6 cellular contexts compared by ENCODE assay signal in the genomic region with DNA sequence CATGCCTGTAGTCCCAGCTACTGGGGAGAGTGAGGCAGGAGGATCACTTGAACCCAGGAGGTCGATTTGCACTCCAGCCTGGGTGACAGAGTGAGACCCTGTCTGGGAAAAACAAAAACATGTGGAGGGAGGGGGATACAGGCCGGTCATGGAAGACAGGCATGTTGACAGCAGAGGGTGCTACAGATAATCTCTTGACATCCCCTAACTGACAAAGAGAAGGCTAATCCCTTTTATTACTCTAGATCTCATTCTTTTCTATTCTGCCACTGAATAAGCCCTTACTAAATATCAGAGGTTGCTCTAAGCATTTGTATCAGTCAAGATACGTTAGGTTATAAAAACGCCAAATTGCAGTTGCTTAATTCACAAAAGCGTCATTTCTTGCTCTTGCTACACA. TPM values are rescaled to one million over a fixed set of nuclear protein-coding genes. Genes with fewer than 3 reads are reported as not detected.
DNase-seq lines count a peak whose midpoint lies in the region; ATAC-seq, FAIRE-seq and TF ChIP-seq lines count a peak whose summit lies in the region.
"Not testable (repeated sequence)": the region's sequence is repeated elsewhere in the genome, so short reads cannot be mapped to it uniquely, and the experiment has no call there.

No MANE protein-coding gene starts in this region.

- not testable (repeated sequence) for H3K27ac ChIP-seq in PC-3 (ENCODE audit: low read length); K562 (ENCODE audit: extremely low read depth, low read depth, low read length); HepG2 (ENCODE audit: extremely low read length, insufficient read depth, low read length)

- not testable (repeated sequence) for H3K79me2 ChIP-seq in PC-3 (ENCODE audit: low read length); K562 (ENCODE audit: control insufficient read depth, insufficient read depth, low read length); HepG2 (ENCODE audit: insufficient read depth, low read length)

- H3K9ac ChIP-seq in PC-3 (ENCODE audit: low read length); K562 (ENCODE audit: insufficient read depth in 1 of 2, low read depth in 2 of 2, low read length in 2 of 2); HepG2 (ENCODE audit: insufficient read depth, low read depth, low read length): not testable (repeated sequence)

- not testable (repeated sequence) for H3K4me3 Mint-ChIP-seq in stimulated activated effector memory CD8-positive, alpha-beta T cell treated with anti-CD3 and anti-CD28 coated beads, Interleukin-12 subunit alpha, Interleukin-12 subunit beta, amount 100 ng/mL, for 72 hours

- DNase-seq in D721Med (ENCODE audit: insufficient read length, low spot score); PC-3; K562 (ENCODE audit: extremely low read depth in 1 of 4, low spot score in 3 of 4); HepG2 (ENCODE audit: low spot score); stimulated activated effector memory CD8-positive, alpha-beta T cell treated with anti-CD3 and anti-CD28 coated beads, Interleukin-12 subunit alpha, Interleukin-12 subunit beta, amount 100 ng/mL, for 72 hours (ENCODE audit: low spot score in 2 of 2): not testable (repeated sequence)
- DNase-seq in NCI-H82 (lab: John Stamatoyannopoulos, UW): peak; percentile 79

- not testable (repeated sequence) for TF ChIP-seq EP300 in K562 (IDR thresholded peaks at IDR 0.05; ENCODE audit: low read length); HepG2 (IDR thresholded peaks at IDR 0.05; ENCODE audit: low read depth in 2 of 2, low read length in 2 of 2); HepG2 (CRISPR knock-in tag; IDR thresholded peaks at IDR 0.05; ENCODE audit: borderline replicate concordance)

- not testable (repeated sequence) for H3K9me2 ChIP-seq in PC-3 (replicated peaks; ENCODE audit: low read length)

- 40% methylated on average over 5 of the region's 5 CpGs for WGBS in K562 (ENCODE audit: insufficient coverage, low coverage, missing lambda C conversion rate)
- WGBS in HepG2 (ENCODE audit: low lambda C conversion rate): 65% methylated on average over 5 of the region's 5 CpGs

- not testable (repeated sequence) for H3K4me3 ChIP-seq in PC-3 (ENCODE audit: low read length); K562; HepG2 (replicated peaks in 1 of 3; ENCODE audit: insufficient read depth in 1 of 3, low read depth in 2 of 3, low read length in 3 of 3)

- POLR2A ChIA-PET in PC-3 (lab: Charles Lee; ENCODE audit: unreplicated experiment); HepG2 (lab: Yijun Ruan, JAX): not testable (repeated sequence)
- POLR2A ChIA-PET in K562 (lab: Yijun Ruan, JAX): interaction anchor here (1.4 kb wide), 1 partner anchor 14 kb away, joined by 4 read pairs; a partner anchor contains a TSS

- not testable (repeated sequence) for H3K9me1 ChIP-seq in K562 (ENCODE audit: control insufficient read depth, insufficient read depth, low read length)

- not testable (repeated sequence) for H4K20me1 ChIP-seq in PC-3 (ENCODE audit: low read length); K562 (replicated peaks; ENCODE audit: control insufficient read depth, insufficient read depth, low read length); HepG2 (ENCODE audit: insufficient read depth, low read length)

- H3K4me2 ChIP-seq in PC-3 (ENCODE audit: low read length); K562 (ENCODE audit: insufficient read depth, low read length); HepG2 (ENCODE audit: low read depth, low read length): not testable (repeated sequence)

- not testable (repeated sequence) for H3K4me1 ChIP-seq in PC-3 (ENCODE audit: insufficient read depth, low read length); K562 (replicated peaks in 1 of 2; ENCODE audit: control insufficient read depth in 2 of 2, insufficient read depth in 2 of 2, low read length in 2 of 2); HepG2 (ENCODE audit: insufficient read depth, low read length)

- TF ChIP-seq CTCF in D721Med (IDR thresholded peaks at IDR 0.05; ENCODE audit: insufficient read depth, missing control alignments) (peak; percentile 49), K562 (IDR thresholded peaks at IDR 0.05 in 2 of 3, conservative IDR thresholded peaks at IDR 0.05 in 1 of 3; ENCODE audit: insufficient read depth in 2 of 3, low read depth in 1 of 3, low read length in 3 of 3) (0 out of 6 replicates have a peak, but pooled peaks of 1 of the 3 experiments have one; percentile 14)
- not testable (repeated sequence) for TF ChIP-seq CTCF in PC-3 (conservative IDR thresholded peaks at IDR 0.05; ENCODE audit: low read depth, low read length); HepG2 (CRISPR knock-in tag; IDR thresholded peaks at IDR 0.05)

- in situ Hi-C loops in K562 (cut with MboI); HepG2 (cut with HindIII; ENCODE audit: extremely low pct_ligation_motif_present, low pct_unique_long_range_greater_than_20kb): not testable (repeated sequence)

- H2AFZ ChIP-seq in PC-3 (ENCODE audit: low read length); K562 (ENCODE audit: low read depth, low read length); HepG2 (ENCODE audit: low read length): not testable (repeated sequence)

- peak; percentile 29; the same call in 1 of the 2 replicates for ATAC-seq in PC-3
- peak; percentile 62 for ATAC-seq in K562
- peak; percentile 29 for ATAC-seq in HepG2
- not testable (repeated sequence) for ATAC-seq in stimulated activated effector memory CD8-positive, alpha-beta T cell treated with anti-CD3 and anti-CD28 coated beads, Interleukin-12 subunit alpha, Interleukin-12 subunit beta, amount 100 ng/mL, for 72 hours

- not testable (repeated sequence) for FAIRE-seq in D721Med (lab: Jason Lieb, UNC); K562 (lab: Jason Lieb, UNC); HepG2 (lab: Jason Lieb, UNC)

- TF ChIP-seq POLR2A in K562 (conservative IDR thresholded peaks at IDR 0.05); HepG2 (IDR thresholded peaks at IDR 0.05; ENCODE audit: insufficient read depth in 1 of 2, low read depth in 2 of 2, low read length in 2 of 2): not testable (repeated sequence)

- not testable (repeated sequence) for H3K9me3 ChIP-seq in PC-3 (ENCODE audit: low read length); K562 (replicated peaks; ENCODE audit: control insufficient read depth, insufficient read depth, low read depth, low read length); HepG2 (ENCODE audit: low read length)

- peaks cover 18% of the 10 kb centered on the region for H3K36me3 Mint-ChIP-seq in stimulated activated effector memory CD8-positive, alpha-beta T cell treated with anti-CD3 and anti-CD28 coated beads, Interleukin-12 subunit alpha, Interleukin-12 subunit beta, amount 100 ng/mL, for 72 hours

- not testable (repeated sequence) for H3F3A ChIP-seq in PC-3 (ENCODE audit: low read length, unreplicated experiment)

- not testable (repeated sequence) for TF ChIP-seq RAD21 in K562 (CRISPR knock-in tag; conservative IDR thresholded peaks at IDR 0.05 in 1 of 2, IDR thresholded peaks at IDR 0.05 in 1 of 2); HepG2 (CRISPR knock-in tag; IDR thresholded peaks at IDR 0.05)

- not testable (repeated sequence) for H3K4me1 Mint-ChIP-seq in stimulated activated effector memory CD8-positive, alpha-beta T cell treated with anti-CD3 and anti-CD28 coated beads, Interleukin-12 subunit alpha, Interleukin-12 subunit beta, amount 100 ng/mL, for 72 hours

- CTCF ChIA-PET in PC-3 (lab: Charles Lee); K562 (lab: Yijun Ruan, JAX; ENCODE audit: low intra/inter-chr PET ratio); HepG2 (lab: Yijun Ruan, JAX; ENCODE audit: low intra/inter-chr PET ratio, low total read pairs): not testable (repeated sequence)

- intact Hi-C loops in PC-3 (cut with micrococcal nuclease); K562 (cut with micrococcal nuclease); HepG2 (cut with micrococcal nuclease; ENCODE audit: unreplicated experiment): not testable (repeated sequence)

- H3K36me3 ChIP-seq in PC-3 (ENCODE audit: low read depth, low read length); K562 (ENCODE audit: control insufficient read depth, insufficient read depth, low read length); HepG2 (replicated peaks in 1 of 2; ENCODE audit: control insufficient read depth in 1 of 2, insufficient read depth in 2 of 2, low read length in 2 of 2): not testable (repeated sequence)

- not testable (repeated sequence) for H3K9me3 Mint-ChIP-seq in stimulated activated effector memory CD8-positive, alpha-beta T cell treated with anti-CD3 and anti-CD28 coated beads, Interleukin-12 subunit alpha, Interleukin-12 subunit beta, amount 100 ng/mL, for 72 hours

- not testable (repeated sequence) for H3K27me3 ChIP-seq in PC-3 (ENCODE audit: low read length); K562 (ENCODE audit: control insufficient read depth in 2 of 2, insufficient read depth in 2 of 2, low read length in 2 of 2); HepG2 (ENCODE audit: control insufficient read depth in 1 of 2, insufficient read depth in 2 of 2, low read length in 2 of 2)

- peak overlapping the region; percentile 56 for H3K27ac Mint-ChIP-seq in stimulated activated effector memory CD8-positive, alpha-beta T cell treated with anti-CD3 and anti-CD28 coated beads, Interleukin-12 subunit alpha, Interleukin-12 subunit beta, amount 100 ng/mL, for 72 hours

- not testable (repeated sequence) for BruUV-seq in PC-3 (replicated peaks; lab: Mats Ljungman, UMichigan); K562 (replicated peaks; lab: Mats Ljungman, UMichigan); HepG2 (replicated peaks; lab: Mats Ljungman, UMichigan)

RNA-seq across cellular contexts. Expression of a gene that starts 13.8 kb away (rescaled TPM):
- total RNA-seq in PC-3 (2014; rRNA removed) (704 and 1,198 TPM in 2 replicates), K562 (2014; rRNA removed) (1,397 and 1,443 TPM in 2 replicates), K562 (2014; rRNA removed; fragmentation: Illumina TruSeq; extraction: Trizol) (3,559 and 3,761 TPM in 2 replicates), K562 (2015; rRNA removed; fragmentation: Illumina TruSeq; extraction: Trizol) (2,642 and 2,798 TPM in 2 replicates), K562 (2021) (1,796 and 2,160 TPM in 2 replicates), HepG2 (2016; rRNA removed; fragmentation: Illumina TruSeq; extraction: Trizol) (5,489 and 6,421 TPM in 2 replicates)
- total RNA-seq in K562 (2011; cell fraction: chromatin; rRNA removed; ENCODE audit: low replicate concordance): 359 and 362 TPM in 2 replicates
- total RNA-seq in K562 (2011; cell fraction: nucleolus; rRNA removed): 473 and 485 TPM in 2 replicates
- total RNA-seq in K562 (2011; cell fraction: nucleoplasm; rRNA removed): 692 and 1,140 TPM in 2 replicates
- polyA plus RNA-seq in K562 (2011; rRNA removed) (5,474 and 6,005 TPM in 2 replicates), K562 (2014; fragmentation: Illumina TruSeq; extraction: Trizol) (3,581 and 3,787 TPM in 2 replicates), K562 (2014; fragmentation: Nextera tagmentation; extraction: Ambion mirVana) (1,000 to 10,000 TPM; 1,986 to 2,037 TPM), K562 (2014; rRNA removed) (4,631 and 4,801 TPM in 2 replicates), HepG2 (2011; rRNA removed) (8,070 and 9,457 TPM in 2 replicates)
- 3,513 and 6,796 TPM in 2 replicates for polyA plus RNA-seq in K562 (2011; cell fraction: cytosol; rRNA removed)
- polyA plus RNA-seq in K562 (2011; cell fraction: nucleus; rRNA removed): 831 and 2,065 TPM in 2 replicates
- 3,623 and 3,808 TPM in 2 replicates for polyA plus RNA-seq in K562 (2012)
- polyA minus RNA-seq in K562 (2011; rRNA and poly(A)+ RNA removed): 2,499 and 2,553 TPM in 2 replicates
- polyA minus RNA-seq in K562 (2011; cell fraction: cytosol; rRNA and poly(A)+ RNA removed): 305 and 330 TPM in 2 replicates
- polyA minus RNA-seq in K562 (2011; cell fraction: nucleus; rRNA and poly(A)+ RNA removed): 94.5 and 226 TPM in 2 replicates
- 8,046 and 9,031 TPM in 2 replicates for total RNA-seq in HepG2 (2016; cell fraction: cytosol; rRNA removed; fragmentation: Illumina TruSeq; extraction: Trizol; ENCODE audit: low read depth)
- 5,533 and 6,779 TPM in 2 replicates for total RNA-seq in HepG2 (2016; cell fraction: insoluble cytoplasmic fraction; rRNA removed; fragmentation: Illumina TruSeq; extraction: Trizol)
- total RNA-seq in HepG2 (2016; cell fraction: membrane; rRNA removed; fragmentation: Illumina TruSeq; extraction: Trizol): 15,303 and 15,847 TPM in 2 replicates
- 1,768 and 1,992 TPM in 2 replicates for total RNA-seq in HepG2 (2016; cell fraction: nucleus; rRNA removed; fragmentation: Illumina TruSeq; extraction: Trizol)
- 13,484 and 16,402 TPM in 2 replicates for polyA plus RNA-seq in HepG2 (2011; cell fraction: cytosol; rRNA removed)
- 2,439 and 3,146 TPM in 2 replicates for polyA plus RNA-seq in HepG2 (2011; cell fraction: nucleus; rRNA removed)
- polyA plus RNA-seq in HepG2 (2012): 7,540 and 10,455 TPM in 2 replicates
- polyA plus RNA-seq in HepG2 (2016; cell fraction: cytosol; fragmentation: Illumina TruSeq; extraction: Trizol; ENCODE audit: low read depth): 10,067 and 10,790 TPM in 2 replicates
- 5,820 and 6,347 TPM in 2 replicates for polyA plus RNA-seq in HepG2 (2016; cell fraction: insoluble cytoplasmic fraction; fragmentation: Illumina TruSeq; extraction: Trizol; ENCODE audit: low read depth)
- polyA plus RNA-seq in HepG2 (2016; cell fraction: membrane; fragmentation: Illumina TruSeq; extraction: Trizol; ENCODE audit: low read depth): 12,932 and 13,350 TPM in 2 replicates
- polyA plus RNA-seq in HepG2 (2016; cell fraction: nucleus; fragmentation: Illumina TruSeq; extraction: Trizol; ENCODE audit: insufficient read depth, low read depth): 3,080 and 3,274 TPM in 2 replicates
- 955 and 1,060 TPM in 2 replicates for polyA minus RNA-seq in HepG2 (2011; rRNA and poly(A)+ RNA removed; ENCODE audit: low replicate concordance)
- polyA minus RNA-seq in HepG2 (2011; cell fraction: cytosol; rRNA and poly(A)+ RNA removed): 550 and 682 TPM in 2 replicates
- polyA minus RNA-seq in HepG2 (2011; cell fraction: nucleus; rRNA and poly(A)+ RNA removed): 381 and 597 TPM in 2 replicates

RNA-seq across cellular contexts. Expression of a gene that starts 25.0 kb away (rescaled TPM):
- total RNA-seq in PC-3 (2014; rRNA removed): 118 and 150 TPM in 2 replicates
- 143 and 245 TPM in 2 replicates for total RNA-seq in K562 (2011; cell fraction: chromatin; rRNA removed; ENCODE audit: low replicate concordance)
- 250 and 259 TPM in 2 replicates for total RNA-seq in K562 (2011; cell fraction: nucleolus; rRNA removed)
- 312 and 415 TPM in 2 replicates for total RNA-seq in K562 (2011; cell fraction: nucleoplasm; rRNA removed)
- 102 and 224 TPM in 2 replicates for total RNA-seq in K562 (2014; rRNA removed)
- total RNA-seq in K562 (2014; rRNA removed; fragmentation: Illumina TruSeq; extraction: Trizol): 174 and 193 TPM in 2 replicates
- total RNA-seq in K562 (2015; rRNA removed; fragmentation: Illumina TruSeq; extraction: Trizol): 135 and 146 TPM in 2 replicates
- 124 and 126 TPM in 2 replicates for total RNA-seq in K562 (2021)
- 223 and 306 TPM in 2 replicates for polyA plus RNA-seq in K562 (2011; rRNA removed)
- polyA plus RNA-seq in K562 (2011; cell fraction: cytosol; rRNA removed): 96.0 and 210 TPM in 2 replicates
- 51.0 and 75.1 TPM in 2 replicates for polyA plus RNA-seq in K562 (2011; cell fraction: nucleus; rRNA removed)
- polyA plus RNA-seq in K562 (2012): 127 and 138 TPM in 2 replicates
- 161 and 162 TPM in 2 replicates for polyA plus RNA-seq in K562 (2014; fragmentation: Illumina TruSeq; extraction: Trizol)
- polyA plus RNA-seq in K562 (2014; fragmentation: Nextera tagmentation; extraction: Ambion mirVana): 100 to 1,000 TPM; 291 to 391 TPM
- polyA plus RNA-seq in K562 (2014; rRNA removed): 123 and 130 TPM in 2 replicates
- polyA minus RNA-seq in K562 (2011; rRNA and poly(A)+ RNA removed): 313 and 420 TPM in 2 replicates
- 117 and 158 TPM in 2 replicates for polyA minus RNA-seq in K562 (2011; cell fraction: cytosol; rRNA and poly(A)+ RNA removed)
- 37.3 and 70.8 TPM in 2 replicates for polyA minus RNA-seq in K562 (2011; cell fraction: nucleus; rRNA and poly(A)+ RNA removed)
- 273 and 373 TPM in 2 replicates for total RNA-seq in HepG2 (2016; rRNA removed; fragmentation: Illumina TruSeq; extraction: Trizol)
- total RNA-seq in HepG2 (2016; cell fraction: cytosol; rRNA removed; fragmentation: Illumina TruSeq; extraction: Trizol; ENCODE audit: low read depth): 62.8 and 68.6 TPM in 2 replicates
- total RNA-seq in HepG2 (2016; cell fraction: insoluble cytoplasmic fraction; rRNA removed; fragmentation: Illumina TruSeq; extraction: Trizol): 270 and 373 TPM in 2 replicates
- 152 and 174 TPM in 2 replicates for total RNA-seq in HepG2 (2016; cell fraction: membrane; rRNA removed; fragmentation: Illumina TruSeq; extraction: Trizol)
- 309 and 367 TPM in 2 replicates for total RNA-seq in HepG2 (2016; cell fraction: nucleus; rRNA removed; fragmentation: Illumina TruSeq; extraction: Trizol)
- 183 and 263 TPM in 2 replicates for polyA plus RNA-seq in HepG2 (2011; rRNA removed)
- 211 and 261 TPM in 2 replicates for polyA plus RNA-seq in HepG2 (2011; cell fraction: cytosol; rRNA removed)
- polyA plus RNA-seq in HepG2 (2011; cell fraction: nucleus; rRNA removed): 71.4 and 76.3 TPM in 2 replicates
- polyA plus RNA-seq in HepG2 (2012): 155 and 252 TPM in 2 replicates
- 29.0 and 31.7 TPM in 2 replicates for polyA plus RNA-seq in HepG2 (2016; cell fraction: cytosol; fragmentation: Illumina TruSeq; extraction: Trizol; ENCODE audit: low read depth)
- 231 and 253 TPM in 2 replicates for polyA plus RNA-seq in HepG2 (2016; cell fraction: insoluble cytoplasmic fraction; fragmentation: Illumina TruSeq; extraction: Trizol; ENCODE audit: low read depth)
- polyA plus RNA-seq in HepG2 (2016; cell fraction: membrane; fragmentation: Illumina TruSeq; extraction: Trizol; ENCODE audit: low read depth): 67.0 and 74.0 TPM in 2 replicates
- 404 and 453 TPM in 2 replicates for polyA plus RNA-seq in HepG2 (2016; cell fraction: nucleus; fragmentation: Illumina TruSeq; extraction: Trizol; ENCODE audit: insufficient read depth, low read depth)
- 262 and 330 TPM in 2 replicates for polyA minus RNA-seq in HepG2 (2011; rRNA and poly(A)+ RNA removed; ENCODE audit: low replicate concordance)
- polyA minus RNA-seq in HepG2 (2011; cell fraction: cytosol; rRNA and poly(A)+ RNA removed): 199 and 232 TPM in 2 replicates
- 155 and 156 TPM in 2 replicates for polyA minus RNA-seq in HepG2 (2011; cell fraction: nucleus; rRNA and poly(A)+ RNA removed)
